8 cellular contexts compared by ENCODE assay signal in genomic region chr20:4592316-4593148, GRCh38.
DNase-seq lines count a peak whose midpoint lies in the region; ATAC-seq and TF ChIP-seq lines count a peak whose summit lies in the region.

No MANE protein-coding gene starts in this region.

- DNase-seq in Daoy (ENCODE audit: low read depth) (peak; percentile 71), T-helper 22 cell (ENCODE audit: low read depth) (peak; percentile 3), body of pancreas (peak; percentile 59 to 78 (median 68)), inferior parietal cortex (ENCODE audit: extremely low spot score) (peak; percentile 56), RKO (ENCODE audit: low spot score) (no peak)
- DNase-seq in stimulated activated CD4-positive, alpha-beta T cell treated with anti-CD3 and anti-CD28 coated beads, Interleukin-15, amount 100 ng/mL, for 48 hours (ENCODE audit: low read depth in 2 of 2): peak; percentile 14 to 48

- TF ChIP-seq EP300 in Ishikawa (IDR thresholded peaks at IDR 0.05; ENCODE audit: borderline replicate concordance): no peak

- H3K27me3 ChIP-seq in body of pancreas: peaks cover 0 to 4% of the 10 kb centered on the region in 2 donors

- 5 to 14% methylated on average over 16 to 46 of the region's 46 CpGs for WGBS in body of pancreas, 2 donors

- no peak overlapping the region for H3K4me3 ChIP-seq in body of pancreas

- peaks cover 16% of the 10 kb centered on the region for H3K4me1 ChIP-seq in body of pancreas

- H3K27ac ChIP-seq in body of pancreas: peak overlapping the region in 1 of 4 donors; percentile 12

- peak; percentile 83 for TF ChIP-seq RAD21 in Ishikawa (IDR thresholded peaks at IDR 0.05; ENCODE audit: low read depth)

- ATAC-seq in body of pancreas (peak; percentile 84), HG03280 (IDR thresholded peaks at IDR 0.05; ENCODE audit: unreplicated experiment) (no peak)

- intact Hi-C loops in body of pancreas (cut with DNase I): no loop called here

- peak; percentile 63 to 94 (median 85) for TF ChIP-seq CTCF in body of pancreas (IDR thresholded peaks at IDR 0.05)

- TF ChIP-seq POLR2A in body of pancreas (IDR thresholded peaks at IDR 0.05): no peak

- H3K9me3 ChIP-seq in body of pancreas: no peaks in the 10 kb centered on the region

- H3K36me3 ChIP-seq in body of pancreas (replicated peaks in 1 of 2; ENCODE audit: insufficient read depth in 1 of 2, low read depth in 2 of 2): no peaks in the 10 kb centered on the region

TF ChIP-seq in Ishikawa, 13 proteins besides CTCF, POLR2A, EP300 and RAD21:
- TF ChIP-seq FOXM1 (IDR thresholded peaks at IDR 0.05; ENCODE audit: borderline replicate concordance, low read depth) (no peak), CEBPB (IDR thresholded peaks at IDR 0.05) (no peak), TAF1 (IDR thresholded peaks at IDR 0.05; ENCODE audit: low read depth) (no peak), TEAD4 (IDR thresholded peaks at IDR 0.05) (no peak), ZBTB7A (IDR thresholded peaks at IDR 0.05; ENCODE audit: low read depth) (peak; percentile 89; the same call in 1 of the 2 replicates), NFIC (IDR thresholded peaks at IDR 0.05) (no peak)
